Comparison of ENCODE assay signal across 8 cellular contexts in genomic region chr15:67174864-67175573, GRCh38.
A peak's percentile ranks its signal among the peaks of the same experiment; 100 is the strongest.
DNase-seq lines count a peak whose midpoint lies in the region; ATAC-seq lines count a peak whose summit lies in the region.

No MANE protein-coding gene starts in this region.

- H3K4me3 ChIP-seq in stomach smooth muscle (ENCODE audit: low read length in 2 of 2): no peak overlapping the region

- no peaks in the 10 kb centered on the region for H3K27me3 ChIP-seq in stomach smooth muscle (ENCODE audit: control insufficient read depth in 1 of 2, insufficient read depth in 2 of 2, low read length in 2 of 2)

- no peak overlapping the region for H3K9ac ChIP-seq in stomach smooth muscle (ENCODE audit: low read length in 2 of 2)

- peak overlapping the region; percentile 2 for H3K27ac ChIP-seq in stomach smooth muscle (ENCODE audit: low read length)

- H3K4me1 ChIP-seq in stomach smooth muscle (ENCODE audit: control insufficient read depth, insufficient read depth, low read length): peaks cover 37% of the 10 kb centered on the region

- DNase-seq in activated CD4-positive, CD25-positive, alpha-beta regulatory T cell treated with anti-CD3 and anti-CD28 coated beads, Interleukin-2, amount 50 U/mL, for 72 hours: no peak
- peak; percentile 16 to 40 for DNase-seq in activated CD4-positive, alpha-beta T cell treated with anti-CD3 and anti-CD28 coated beads, Interleukin-2, amount 50 U/mL, for 4 hours
- peak; percentile 96 for DNase-seq in islet precursor cell
- no peak for DNase-seq in NCI-H345 treated with DMSO at 0.1 percent for 48 hours (lab: John Stamatoyannopoulos, UW; ENCODE audit: unreplicated experiment)
- no peak for DNase-seq in GF-D8 (lab: John Stamatoyannopoulos, UW)

- peak; percentile 49 to 73 for ATAC-seq in activated CD4-positive, CD25-positive, alpha-beta regulatory T cell treated with anti-CD3 and anti-CD28 coated beads, Interleukin-2, amount 50 U/mL, for 24 hours
- no peak for ATAC-seq in GM19397 (IDR thresholded peaks at IDR 0.05; ENCODE audit: unreplicated experiment)

- H3K36me3 ChIP-seq in stomach smooth muscle (ENCODE audit: control insufficient read depth in 2 of 2, insufficient read depth in 2 of 2, low read length in 2 of 2): peaks cover 9 to 13% of the 10 kb centered on the region in 2 donors

- no peaks in the 10 kb centered on the region for H3K9me3 ChIP-seq in stomach smooth muscle (ENCODE audit: control insufficient read depth in 2 of 2, low read length in 2 of 2)

Comparison
In these comparisons a context has a peak if more than half of its experiments do, and no peak if none do; other contexts are left out.
1. DNase-seq: peak in activated CD4-positive, alpha-beta T cell treated with anti-CD3 and anti-CD28 coated beads, Interleukin-2, amount 50 U/mL, for 4 hours (2 of 2) and islet precursor cell (single experiment); none in activated CD4-positive, CD25-positive, alpha-beta regulatory T cell treated with anti-CD3 and anti-CD28 coated beads, Interleukin-2, amount 50 U/mL, for 72 hours (single experiment), NCI-H345 treated with DMSO at 0.1 percent for 48 hours (single experiment) and GF-D8 (single experiment).